Comparison of ENCODE assay signal across 8 cellular contexts in the genomic region with DNA sequence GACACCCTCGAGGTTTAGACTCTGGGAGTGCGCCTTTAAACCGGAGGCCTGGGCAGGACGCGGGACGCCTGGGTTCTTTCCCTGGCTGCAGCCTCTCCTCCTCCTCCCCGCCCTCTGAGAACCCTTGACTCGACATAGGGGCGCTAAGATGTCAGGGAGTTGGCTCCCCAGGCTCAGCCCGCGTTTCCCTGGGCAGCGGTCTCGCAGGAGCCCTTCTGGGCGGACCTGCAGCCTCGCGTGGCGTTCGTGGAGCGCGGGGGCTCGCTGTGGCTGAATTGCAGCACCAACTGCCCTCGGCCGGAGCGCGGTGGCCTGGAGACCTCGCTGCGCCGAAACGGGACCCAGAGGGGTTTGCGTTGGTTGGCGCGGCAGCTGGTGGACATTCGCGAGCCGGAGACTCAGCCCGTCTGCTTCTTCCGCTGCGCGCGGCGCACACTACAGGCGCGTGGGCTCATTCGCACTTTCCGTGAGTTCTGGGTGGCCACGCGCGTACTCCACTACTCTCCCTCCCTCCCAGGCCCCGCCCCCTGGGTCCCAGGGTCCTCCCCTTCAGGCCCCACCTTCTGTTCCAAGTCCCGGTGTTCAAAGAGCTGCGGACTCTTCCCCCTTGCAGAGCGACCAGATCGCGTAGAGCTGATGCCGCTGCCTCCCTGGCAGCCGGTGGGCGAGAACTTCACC. TPM values are rescaled to one million over a fixed set of nuclear protein-coding genes. Genes with fewer than 3 reads are reported as not detected.
DNase-seq lines count a peak whose midpoint lies in the region; ATAC-seq and TF ChIP-seq lines count a peak whose summit lies in the region.

No MANE protein-coding gene starts in this region.

- H3K9me3 ChIP-seq in left lung = no peaks in the 10 kb centered on the region

- H3K27me3 ChIP-seq in H7 (ENCODE audit: control insufficient read depth, insufficient read depth, low read length) (peaks cover 90% of the 10 kb centered on the region), left lung (peaks cover 31 to 88% of the 10 kb centered on the region in 2 donors)

- intact Hi-C loops in left lung (cut with DNase I) = no loop called here

- H3K4me1 ChIP-seq in left lung = peaks cover 39 to 98% of the 10 kb centered on the region in 2 donors

- H3K4me3 Mint-ChIP-seq in stimulated activated naive B cell treated with anti-CD40 and anti-IgM and Interleukin-4, amounts not matched to agents 10 μg/mL and 1 μg/mL and 100 μg/mL, for 72 hours = peak overlapping the region; percentile 71 to 84

- no peak for TF ChIP-seq CTCF in AG09309 (IDR thresholded peaks at IDR 0.05; ENCODE audit: control insufficient read depth, insufficient read depth, low read depth, low read length, missing control alignments)
- no peak for TF ChIP-seq CTCF in cardiac fibroblast (IDR thresholded peaks at IDR 0.05; ENCODE audit: low read depth, low read length)
- TF ChIP-seq CTCF in left lung (IDR thresholded peaks at IDR 0.05) = no peak

- peak overlapping the region; percentile 89 for H3K27ac Mint-ChIP-seq in stimulated activated naive B cell treated with anti-CD40 and anti-IgM and Interleukin-4, amounts not matched to agents 10 μg/mL and 1 μg/mL and 100 μg/mL, for 72 hours

- no peak for DNase-seq in AG09309 (ENCODE audit: low read depth)
- peak; percentile 90 for DNase-seq in H7
- DNase-seq in SW480 (ENCODE audit: low spot score) = peak; percentile 59
- peak; percentile 44 to 56 for DNase-seq in cardiac fibroblast (ENCODE audit: low read depth in 2 of 2)
- DNase-seq in left lung = peak; percentile 84 to 91
- DNase-seq in stimulated activated naive B cell treated with anti-CD40 and anti-IgM and Interleukin-4, amounts not matched to agents 10 μg/mL and 1 μg/mL and 100 μg/mL, for 72 hours = peak; percentile 37
- no peak for DNase-seq in DMS153 treated with DMSO at 0.1 percent for 48 hours (lab: John Stamatoyannopoulos, UW; ENCODE audit: unreplicated experiment)

- peak overlapping the region in 1 of 2 donors; percentile 18 for H3K27ac ChIP-seq in left lung

- H3K4me3 ChIP-seq in AG09309 (ENCODE audit: control insufficient read depth, low read depth, low read length) (peak overlapping the region; percentile 59), H7 (ENCODE audit: insufficient read depth, low read depth, low read length) (peak overlapping the region; percentile 50), cardiac fibroblast (replicated peaks in 1 of 2; ENCODE audit: low read depth in 2 of 2, low read length in 2 of 2) (peak overlapping the region; percentile 47 to 51), left lung (peak overlapping the region; percentile 48)

- no peaks in the 10 kb centered on the region for H3K36me3 ChIP-seq in H7 (replicated peaks; ENCODE audit: control insufficient read depth, insufficient read depth, low read length)
- peaks cover 0 to 3% of the 10 kb centered on the region in 2 donors for H3K36me3 ChIP-seq in left lung

- peaks cover 11 to 20% of the 10 kb centered on the region in 2 donors for H3K36me3 Mint-ChIP-seq in stimulated activated naive B cell treated with anti-CD40 and anti-IgM and Interleukin-4, amounts not matched to agents 10 μg/mL and 1 μg/mL and 100 μg/mL, for 72 hours

- H3K27me3 Mint-ChIP-seq in stimulated activated naive B cell treated with anti-CD40 and anti-IgM and Interleukin-4, amounts not matched to agents 10 μg/mL and 1 μg/mL and 100 μg/mL, for 72 hours = peaks cover 63 to 83% of the 10 kb centered on the region in 2 donors

- peaks cover 0 to 4% of the 10 kb centered on the region in 2 donors for H3K9me3 Mint-ChIP-seq in stimulated activated naive B cell treated with anti-CD40 and anti-IgM and Interleukin-4, amounts not matched to agents 10 μg/mL and 1 μg/mL and 100 μg/mL, for 72 hours

- peaks cover 58 to 94% of the 10 kb centered on the region in 2 donors for H3K4me1 Mint-ChIP-seq in stimulated activated naive B cell treated with anti-CD40 and anti-IgM and Interleukin-4, amounts not matched to agents 10 μg/mL and 1 μg/mL and 100 μg/mL, for 72 hours

- peak; percentile 42 for ATAC-seq in left lung
- peak; percentile 7 to 8 for ATAC-seq in stimulated activated naive B cell treated with anti-CD40 and anti-IgM and Interleukin-4, amounts not matched to agents 10 μg/mL and 1 μg/mL and 100 μg/mL, for 72 hours (replicated peaks)
- ATAC-seq in HG03039 (IDR thresholded peaks at IDR 0.05; ENCODE audit: unreplicated experiment) = no peak

RNA-seq across cellular contexts. Expression of gene ICAM5, which starts 1.3 kb away (rescaled TPM):
- total RNA-seq in H7 (2014; rRNA removed; shearing (Covaris generic)) = 0.83 and 3.7 TPM in 2 replicates
- 10 to 100 TPM; 10.2 to 25.7 TPM for total RNA-seq in left lung

RNA-seq across cellular contexts. Expression of gene ICAM4, which starts 4.3 kb away (rescaled TPM):
- total RNA-seq in H7 (2014; rRNA removed; shearing (Covaris generic)) = 1.7 and 2.4 TPM in 2 replicates
- total RNA-seq in left lung = 10 to 100 TPM in 1 of 2 donors, 1 to 10 TPM in 1; 4.5 to 17.9 TPM

RNA-seq across cellular contexts. Expression of gene ZGLP1, which starts 18.6 kb away (rescaled TPM):
- total RNA-seq in H7 (2014; rRNA removed; shearing (Covaris generic)) = 0.17 and 0.85 TPM in 2 replicates
- 1 to 10 TPM; 2.8 to 7.8 TPM for total RNA-seq in left lung

RNA-seq across cellular contexts. Expression of gene ICAM1, which starts 20.1 kb away (rescaled TPM):
- 2.8 and 6.1 TPM in 2 replicates for total RNA-seq in H7 (2014; rRNA removed; shearing (Covaris generic))
- total RNA-seq in left lung = 100 to 1,000 TPM; 149 to 497 TPM

RNA-seq across cellular contexts. Expression of gene FDX2, which starts 24.8 kb away (rescaled TPM):
- total RNA-seq in H7 (2014; rRNA removed; shearing (Covaris generic)) = 22.3 and 40.8 TPM in 2 replicates
- 10 to 100 TPM; 19.8 to 25.4 TPM for total RNA-seq in left lung

Comparison
In these comparisons a context has a peak if more than half of its experiments do, and no peak if none do; other contexts are left out.
1. DNase-seq: peak in H7 (single experiment), SW480 (single experiment), cardiac fibroblast (2 of 2), left lung (2 of 2) and stimulated activated naive B cell treated with anti-CD40 and anti-IgM and Interleukin-4, amounts not matched to agents 10 μg/mL and 1 μg/mL and 100 μg/mL, for 72 hours (single experiment); none in AG09309 (single experiment) and DMS153 treated with DMSO at 0.1 percent for 48 hours (single experiment).
2. Peak in every context shown above with its lines, with median percentiles within 50 percentile points of each other: H3K4me3 ChIP-seq.